ENCODE assay signal across 18 cellular contexts in genomic region chr18:60060578-60060977, GRCh38.
"Had no signal": no experiment of that assay in that cellular context is flagged by ENCODE, and none has a peak within 500 bp of the region (broad histone marks: within the 10 kb centered on the region; RNA-seq: fewer than 3 reads in every experiment).

No MANE protein-coding gene starts in this region.

- H3K4me1 Mint-ChIP-seq: brain, endodermal cell had no signal

- H3K4me3 ChIP-seq: adrenal gland, heart left ventricle had no signal

- H3K9me3 Mint-ChIP-seq: activated T-helper 2 cell treated with anti-CD3 and anti-CD28 coated beads, Interferon-gamma antibody, Interleukin-2, Interleukin-4, amounts not matched to agents 10 μg/mL and 5 μg/mL and 100 μg/mL, durations not matched to agents 14 hours and 24 hours and 36 hours; stimulated activated naive CD8-positive, alpha-beta T cell treated with anti-CD3 and anti-CD28 coated beads, Interleukin-15, Interleukin-2, amounts not matched to agents 100 ng/mL and 50 ng/mL, for 24 hours had no signal

- H3K27ac Mint-ChIP-seq: activated T-helper 2 cell treated with anti-CD3 and anti-CD28 coated beads, Interferon-gamma antibody, Interleukin-2, Interleukin-4, amounts not matched to agents 10 μg/mL and 5 μg/mL and 100 μg/mL, durations not matched to agents 14 hours and 24 hours and 36 hours; brain; endodermal cell; stimulated activated naive CD8-positive, alpha-beta T cell treated with anti-CD3 and anti-CD28 coated beads, Interleukin-15, Interleukin-2, amounts not matched to agents 100 ng/mL and 50 ng/mL, for 24 hours; WTC11 had no signal

- DNase-seq: activated CD4-positive, alpha-beta T cell treated with anti-CD3 and anti-CD28 coated beads for 48 hours; activated CD8-positive, alpha-beta memory T cell treated with anti-CD3 and anti-CD28 coated beads for 24 hours; activated naive CD4-positive, alpha-beta T cell treated with anti-CD3 and anti-CD28 coated beads, Interleukin-2, amount 50 U/mL, for 16 hours; activated T-cell treated with anti-CD3 and anti-CD28 coated beads for 4 hours; adrenal gland; endodermal cell; foreskin melanocyte; heart left ventricle; left ventricle myocardium superior; mesendoderm; stimulated activated CD4-positive, alpha-beta T cell treated with anti-CD3 and anti-CD28 coated beads, Interleukin-4, amount 100 ng/mL, for 1 hour; stimulated activated CD8-positive, alpha-beta memory T cell treated with anti-CD3 and anti-CD28 coated beads, Interleukin-4, amount 100 ng/mL, for 48 hours; T-helper 1 cell had no signal

- H3K9me3 ChIP-seq: adrenal gland, heart left ventricle had no signal

- H3K36me3 ChIP-seq: adrenal gland, heart left ventricle had no signal

- H3K4me3 Mint-ChIP-seq: brain; endodermal cell; stimulated activated naive CD8-positive, alpha-beta T cell treated with anti-CD3 and anti-CD28 coated beads, Interleukin-15, Interleukin-2, amounts not matched to agents 100 ng/mL and 50 ng/mL, for 24 hours; WTC11 had no signal

- H3K4me1 ChIP-seq: adrenal gland, heart left ventricle had no signal

- H3K36me3 Mint-ChIP-seq: brain had no signal

- H3K27me3 ChIP-seq: adrenal gland had no signal

- ATAC-seq: esophagus mucosa, heart left ventricle, left ventricle myocardium superior, WTC11 had no signal

- H3K27ac ChIP-seq: adrenal gland, heart left ventricle had no signal
